Comparison of ENCODE assay signal across 8 cellular contexts in genomic region chr9:99905833-99906402, GRCh38. TPM values are rescaled to one million over a fixed set of nuclear protein-coding genes. Genes with fewer than 3 reads are reported as not detected.
A peak's percentile ranks its signal among the peaks of the same experiment; 100 is the strongest.
DNase-seq lines count a peak whose midpoint lies in the region; ATAC-seq and TF ChIP-seq lines count a peak whose summit lies in the region.

No MANE protein-coding gene starts in this region.

- ATAC-seq in HG02642 (IDR thresholded peaks at IDR 0.05; ENCODE audit: poor library complexity, unreplicated experiment) (no peak), HG02884 (IDR thresholded peaks at IDR 0.05; ENCODE audit: unreplicated experiment) (no peak)

- in situ Hi-C loops in GM13976 (cut with MboI; ENCODE audit: low sequenced_read_pairs, unreplicated experiment), result no loop called here

- H3K27me3 ChIP-seq in MG63 (0 out of 2 replicates have a peak, but pooled peaks cover 5% of the 10 kb centered on the region), mucosa of rectum (ENCODE audit: control insufficient read depth in 2 of 2, insufficient read depth in 2 of 2, low read length in 2 of 2) (no peaks in the 10 kb centered on the region)

- H3K9me3 ChIP-seq in MG63 (no peaks in the 10 kb centered on the region), mucosa of rectum (ENCODE audit: control insufficient read depth in 2 of 2, low read length in 2 of 2) (no peaks in the 10 kb centered on the region)

- H3K4me3 ChIP-seq in MG63 (peak overlapping the region; percentile 98), mucosa of rectum (ENCODE audit: low read length in 2 of 2) (peak overlapping the region; percentile 80 to 94)

- TF ChIP-seq CTCF in GM13976 (IDR thresholded peaks at IDR 0.05; ENCODE audit: borderline replicate concordance, control extremely low read depth, extremely low read depth, insufficient read depth, missing control alignments), result no peak

- H3K36me3 ChIP-seq in MG63 (0 out of 2 replicates have a peak, but pooled peaks cover 3% of the 10 kb centered on the region), mucosa of rectum (ENCODE audit: control insufficient read depth in 2 of 2, insufficient read depth in 2 of 2, low read length in 2 of 2) (no peaks in the 10 kb centered on the region)

- H3K9ac ChIP-seq in mucosa of rectum (ENCODE audit: low read depth in 1 of 2, low read length in 2 of 2), result peak overlapping the region; percentile 52 to 86

- H3K27ac ChIP-seq in caudate nucleus (ENCODE audit: low read depth, low read length), result peak overlapping the region; percentile 48
- peak overlapping the region; percentile 95 for H3K27ac ChIP-seq in mucosa of rectum (ENCODE audit: low read depth in 2 of 2, low read length in 2 of 2)

- DNase-seq in NCI-H82 (lab: John Stamatoyannopoulos, UW), result peak; percentile 12
- no peak for DNase-seq in NCI-H82 treated with DMSO at 0.1 percent for 48 hours (lab: John Stamatoyannopoulos, UW; ENCODE audit: unreplicated experiment)
- DNase-seq in MG63, result no peak
- peak in 3 of 61 donors; percentile 18 to 32 (median 21) for DNase-seq in caudate nucleus (lab: John Stamatoyannopoulos, UW)
- no peak for DNase-seq in GM13976 (ENCODE audit: low spot score)

- H3K4me1 ChIP-seq in mucosa of rectum (ENCODE audit: control insufficient read depth in 2 of 2, insufficient read depth in 2 of 2, low read length in 2 of 2), result peaks cover 11% of the 10 kb centered on the region in 2 donors

RNA-seq across cellular contexts. Expression of gene STX17, which starts 0.5 kb away (rescaled TPM):
- 2.3 and 3.7 TPM in 2 replicates for total RNA-seq in MG63 (2014; rRNA removed; shearing (Covaris generic); ENCODE audit: low replicate concordance)
